ENCODE assay signal across 8 cellular contexts in genomic region chr17:67520282-67520906, GRCh38.
DNase-seq lines count a peak whose midpoint lies in the region; ATAC-seq and TF ChIP-seq lines count a peak whose summit lies in the region.

No MANE protein-coding gene starts in this region.

- CTCF ChIA-PET in activated CD8-positive, alpha-beta T cell treated with anti-CD3 and anti-CD28 coated beads for 36 hours (lab: Charles Lee), result interaction anchor here (0.7 to 1.0 kb wide), 3 partner anchors 9 to 146 kb away, joined by 3 read pairs; no protein-coding TSS in a partner anchor
- CTCF ChIA-PET in activated CD8-positive, alpha-beta T cell treated with anti-CD3 and anti-CD28 coated beads, Interleukin-2, amount 10 ng/mL, durations not matched to agents 7 days and 5 days (lab: Charles Lee), result interaction anchor here (0.7 kb wide), 1 partner anchor 45 kb away, joined by 4 read pairs; no protein-coding TSS in a partner anchor

- peak overlapping the region; percentile 70 for H3K27ac Mint-ChIP-seq in activated CD8-positive, alpha-beta T cell treated with anti-CD3 and anti-CD28 coated beads for 36 hours
- no peak overlapping the region for H3K27ac Mint-ChIP-seq in activated CD8-positive, alpha-beta T cell treated with anti-CD3 and anti-CD28 coated beads, Interleukin-2, amount 10 ng/mL, durations not matched to agents 7 days and 5 days
- peak overlapping the region; percentile 69 to 85 (median 79) for H3K27ac Mint-ChIP-seq in immature natural killer cell

- no peak overlapping the region for H3K27ac ChIP-seq in thoracic aorta

- no peaks in the 10 kb centered on the region for H3K36me3 ChIP-seq in thoracic aorta

- H3K27me3 ChIP-seq in thoracic aorta (replicated peaks; ENCODE audit: insufficient read depth), result no peaks in the 10 kb centered on the region

- H3K4me1 ChIP-seq in thoracic aorta (ENCODE audit: control insufficient read depth in 1 of 2, low read depth in 2 of 2), result no peaks in the 10 kb centered on the region

- H3K9me3 ChIP-seq in thoracic aorta, result no peaks in the 10 kb centered on the region

- H3K9me3 Mint-ChIP-seq in activated CD8-positive, alpha-beta T cell treated with anti-CD3 and anti-CD28 coated beads for 36 hours, result peaks cover 9% of the 10 kb centered on the region
- no peaks in the 10 kb centered on the region for H3K9me3 Mint-ChIP-seq in activated CD8-positive, alpha-beta T cell treated with anti-CD3 and anti-CD28 coated beads, Interleukin-2, amount 10 ng/mL, durations not matched to agents 7 days and 5 days (ENCODE audit: insufficient read depth)
- no peaks in the 10 kb centered on the region for H3K9me3 Mint-ChIP-seq in immature natural killer cell

- peaks cover 57% of the 10 kb centered on the region for H3K4me1 Mint-ChIP-seq in activated CD8-positive, alpha-beta T cell treated with anti-CD3 and anti-CD28 coated beads for 36 hours (ENCODE audit: low read depth)
- peaks cover 27% of the 10 kb centered on the region for H3K4me1 Mint-ChIP-seq in activated CD8-positive, alpha-beta T cell treated with anti-CD3 and anti-CD28 coated beads, Interleukin-2, amount 10 ng/mL, durations not matched to agents 7 days and 5 days (ENCODE audit: low read depth)
- H3K4me1 Mint-ChIP-seq in immature natural killer cell, result peaks cover 65 to 91% of the 10 kb centered on the region in 2 donors

- POLR2A ChIA-PET in activated CD8-positive, alpha-beta T cell treated with anti-CD3 and anti-CD28 coated beads for 36 hours (lab: Charles Lee), result interaction anchor here (0.6 to 1.7 kb wide), 4 partner anchors 12 to 142 kb away, joined by 3 to 5 read pairs (median 3); no protein-coding TSS in a partner anchor
- POLR2A ChIA-PET in activated CD8-positive, alpha-beta T cell treated with anti-CD3 and anti-CD28 coated beads, Interleukin-2, amount 10 ng/mL, durations not matched to agents 7 days and 5 days (lab: Charles Lee), result interaction anchor here (1.2 kb wide), 1 partner anchor 142 kb away, joined by 3 read pairs; no protein-coding TSS in a partner anchor

- H3K4me3 ChIP-seq in thoracic aorta, result peak overlapping the region; percentile 49

- H3K36me3 Mint-ChIP-seq in activated CD8-positive, alpha-beta T cell treated with anti-CD3 and anti-CD28 coated beads for 36 hours (ENCODE audit: low read depth), result peaks cover 10% of the 10 kb centered on the region
- H3K36me3 Mint-ChIP-seq in activated CD8-positive, alpha-beta T cell treated with anti-CD3 and anti-CD28 coated beads, Interleukin-2, amount 10 ng/mL, durations not matched to agents 7 days and 5 days (ENCODE audit: low read depth), result peaks cover 9% of the 10 kb centered on the region
- H3K36me3 Mint-ChIP-seq in immature natural killer cell, result peaks cover 0 to 4% (median 0%) of the 10 kb centered on the region in 3 donors

- peak overlapping the region; percentile 49 for H3K4me3 Mint-ChIP-seq in activated CD8-positive, alpha-beta T cell treated with anti-CD3 and anti-CD28 coated beads for 36 hours
- H3K4me3 Mint-ChIP-seq in activated CD8-positive, alpha-beta T cell treated with anti-CD3 and anti-CD28 coated beads, Interleukin-2, amount 10 ng/mL, durations not matched to agents 7 days and 5 days, result no peak overlapping the region
- H3K4me3 Mint-ChIP-seq in immature natural killer cell, result peak overlapping the region; percentile 63 to 82 (median 78)

- H3K27me3 Mint-ChIP-seq in activated CD8-positive, alpha-beta T cell treated with anti-CD3 and anti-CD28 coated beads for 36 hours, result no peaks in the 10 kb centered on the region
- no peaks in the 10 kb centered on the region for H3K27me3 Mint-ChIP-seq in activated CD8-positive, alpha-beta T cell treated with anti-CD3 and anti-CD28 coated beads, Interleukin-2, amount 10 ng/mL, durations not matched to agents 7 days and 5 days (ENCODE audit: low read depth)
- peaks cover 0 to 6% (median 5%) of the 10 kb centered on the region in 3 donors for H3K27me3 Mint-ChIP-seq in immature natural killer cell (ENCODE audit: low read depth in 3 of 3)

- TF ChIP-seq CTCF in activated CD8-positive, alpha-beta T cell treated with anti-CD3 and anti-CD28 coated beads for 36 hours (IDR thresholded peaks at IDR 0.05), result no peak
- TF ChIP-seq CTCF in thoracic aorta (IDR thresholded peaks at IDR 0.05), result no peak

- peak; percentile 63 for ATAC-seq in activated CD8-positive, alpha-beta T cell treated with anti-CD3 and anti-CD28 coated beads for 36 hours
- ATAC-seq in activated CD8-positive, alpha-beta T cell treated with anti-CD3 and anti-CD28 coated beads, Interleukin-2, amount 10 ng/mL, durations not matched to agents 7 days and 5 days, result no peak
- no peak for ATAC-seq in thoracic aorta (ENCODE audit: insufficient number of reproducible peaks, low FRiP score, low read depth)
- ATAC-seq in HG02798 (IDR thresholded peaks at IDR 0.05; ENCODE audit: poor library complexity, unreplicated experiment), result no peak

- intact Hi-C loops in activated CD8-positive, alpha-beta T cell treated with anti-CD3 and anti-CD28 coated beads for 36 hours (cut with micrococcal nuclease), result no loop called here

- no peak for DNase-seq in activated CD8-positive, alpha-beta T cell treated with anti-CD3 and anti-CD28 coated beads for 36 hours
- no peak for DNase-seq in activated CD8-positive, alpha-beta T cell treated with anti-CD3 and anti-CD28 coated beads, Interleukin-2, amount 10 ng/mL, durations not matched to agents 7 days and 5 days
- DNase-seq in SKM-1 (lab: John Stamatoyannopoulos, UW; ENCODE audit: unreplicated experiment), result peak; percentile 86
- peak in 1 of 3 donors; percentile 19 for DNase-seq in immature natural killer cell
- DNase-seq in thoracic aorta (ENCODE audit: low spot score), result no peak
- no peak for DNase-seq in mucosa of gallbladder (ENCODE audit: low spot score)
- DNase-seq in COR-L47 (lab: John Stamatoyannopoulos, UW), result no peak
